ENCODE assay signal across 25 cellular contexts in genomic region chr4:180052629-180053028, GRCh38.
"Had no signal": no experiment of that assay in that cellular context is flagged by ENCODE, and none has a peak within 500 bp of the region (broad histone marks: within the 10 kb centered on the region; RNA-seq: fewer than 3 reads in every experiment).

No MANE protein-coding gene starts in this region.

- H3K27ac ChIP-seq: adrenal gland, KMS-11, SK-N-MC, WERI-Rb-1 had no signal

- H3K36me3 ChIP-seq: adrenal gland, WERI-Rb-1 had no signal

- H3K9me3 ChIP-seq: adrenal gland had no signal

- H3K4me3 ChIP-seq: adrenal gland, SK-N-MC had no signal

- H3K4me2 ChIP-seq: KMS-11 had no signal

- DNase-seq: activated CD4-positive, alpha-beta T cell treated with anti-CD3 and anti-CD28 coated beads for 36 hours; activated CD4-positive, alpha-beta T cell treated with anti-CD3 and anti-CD28 coated beads, Interleukin-2, amount 50 U/mL, for 4 hours; activated CD8-positive, alpha-beta memory T cell treated with anti-CD3 and anti-CD28 coated beads, Interleukin-2, amount 50 U/mL, for 48 hours; activated CD8-positive, alpha-beta T cell treated with anti-CD3 and anti-CD28 coated beads, Interleukin-2, amount 10 ng/mL, durations not matched to agents 7 days and 5 days; activated naive CD4-positive, alpha-beta T cell treated with anti-CD3 and anti-CD28 coated beads, Interleukin-2, amount 50 U/mL, for 16 hours; activated naive CD8-positive, alpha-beta T cell treated with anti-CD3 and anti-CD28 coated beads, Interleukin-2, amount 10 ng/mL, durations not matched to agents 7 days and 5 days; activated T-cell treated with anti-CD3 and anti-CD28 coated beads, Interleukin-2, amount 50 U/mL, for 1 hour; adrenal gland; anterior cingulate cortex; cerebellar nuclear complex; NCI-H1092; NCI-H1930; NCI-H2171; NCI-H2227 treated with DMSO at 0.1 percent for 48 hours; NCI-H446 treated with DMSO at 0.1 percent for 48 hours; NCI-H526; OCI-M1; RPMI8226; T-cell; T-helper 2 cell; WERI-Rb-1 had no signal

- ATAC-seq: activated CD4-positive, alpha-beta T cell treated with anti-CD3 and anti-CD28 coated beads for 36 hours; activated CD8-positive, alpha-beta T cell treated with anti-CD3 and anti-CD28 coated beads, Interleukin-2, amount 10 ng/mL, durations not matched to agents 7 days and 5 days; Panc1; Right ventricle myocardium inferior; T-cell had no signal

- H3K9ac ChIP-seq: KMS-11 had no signal

- H3K27me3 ChIP-seq: adrenal gland had no signal
